ENCODE assay signal across 1 cellular context in genomic region chrX:48480583-48480982, GRCh38.
A peak's percentile ranks its signal among the peaks of the same experiment; 100 is the strongest.
TF ChIP-seq lines count a peak whose summit lies in the region.

No MANE protein-coding gene starts in this region.

TF ChIP-seq in HEK293, 187 proteins besides CTCF, POLR2A, EP300 and RAD21:
- TF ChIP-seq ZNF623 (tag by site-specific recombination; IDR thresholded peaks at IDR 0.05) (no peak), EGR2 (tag by site-specific recombination; IDR thresholded peaks at IDR 0.05; ENCODE audit: low read depth) (peak; percentile 20; the same call in 1 of the 2 replicates), YY2 (tag by site-specific recombination; IDR thresholded peaks at IDR 0.05) (no peak), ZNF114 (tag by site-specific recombination; IDR thresholded peaks at IDR 0.05) (no peak), ZNF350 (tag by site-specific recombination; IDR thresholded peaks at IDR 0.05) (no peak), ZNF302 (tag by site-specific recombination; IDR thresholded peaks at IDR 0.05; ENCODE audit: low read depth) (no peak)
